Comparison of ENCODE assay signal across 28 cellular contexts in the genomic region with DNA sequence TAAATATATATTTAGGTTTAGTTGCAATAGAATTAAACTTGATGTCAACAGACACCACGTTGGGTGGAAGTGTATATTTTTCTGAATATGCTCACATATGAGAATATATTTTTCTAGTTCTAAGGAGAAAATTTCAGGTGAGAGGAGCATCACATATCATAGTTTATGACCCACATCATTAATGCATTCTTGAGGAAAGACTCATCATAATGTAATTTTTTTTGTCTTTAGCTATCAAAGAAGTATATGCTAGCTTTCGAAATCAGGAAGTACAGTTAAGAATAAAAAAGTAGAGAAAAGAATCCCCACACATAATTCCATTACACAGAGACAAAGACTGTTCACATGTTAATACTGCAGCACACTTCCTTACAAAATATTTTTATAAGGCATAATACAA. TPM values are rescaled to one million over a fixed set of nuclear protein-coding genes. Genes with fewer than 3 reads are reported as not detected.
"Had no signal": no experiment of that assay in that cellular context is flagged by ENCODE, and none has a peak within 500 bp of the region (broad histone marks: within the 10 kb centered on the region; RNA-seq: fewer than 3 reads in every experiment).

No MANE protein-coding gene starts in this region.

- FAIRE-seq: colon, frontal cortex, kidney had no signal

- H3K4me3 ChIP-seq: dorsolateral prefrontal cortex, lung, neural progenitor cell, prostate gland, skin epidermis, spleen, testis, tibial artery had no signal

- H3K9ac ChIP-seq: neural progenitor cell had no signal

- H3K4me2 ChIP-seq: neural progenitor cell had no signal

- DNase-seq: dorsolateral prefrontal cortex; effector CD4-positive, alpha-beta T cell; head of caudate nucleus; kidney; mesenchymal stem cell; midbrain; naive thymus-derived CD4-positive, alpha-beta T cell; right cardiac atrium; spleen; stimulated activated CD4-positive, alpha-beta T cell treated with anti-CD3 and anti-CD28 coated beads, Interleukin-4, amount 100 ng/mL, for 4 hours; stimulated activated naive CD8-positive, alpha-beta T cell treated with anti-CD3 and anti-CD28 coated beads, Interleukin-15, Interleukin-2, amounts not matched to agents 100 U/mL and 50 U/mL, for 24 hours; substantia nigra; testis; tibial artery had no signal

- H2AFZ ChIP-seq: neural progenitor cell had no signal

- H3K36me3 ChIP-seq: neural progenitor cell, prostate gland, spleen, tibial artery had no signal

- H3K4me1 ChIP-seq: prostate gland, spleen, testis, tibial artery had no signal

- H3K9me3 ChIP-seq: prostate gland, spleen, testis, tibial artery had no signal

- ATAC-seq: esophagus mucosa; naive thymus-derived CD4-positive, alpha-beta T cell; right cardiac atrium; stimulated activated memory B cell treated with anti-CD40 and anti-IgM and Interleukin-4, amounts not matched to agents 10 μg/mL and 1 μg/mL and 100 μg/mL, for 72 hours; stimulated activated naive CD8-positive, alpha-beta T cell treated with anti-CD3 and anti-CD28 coated beads, Interleukin-15, Interleukin-2, amounts not matched to agents 100 U/mL and 50 U/mL, for 24 hours had no signal

- H3K27me3 ChIP-seq: neural progenitor cell, testis, tibial artery had no signal

- H3K27ac ChIP-seq: dorsolateral prefrontal cortex, epithelial cell of prostate, neural progenitor cell, prostate gland, skin epidermis, spleen, testis, tibial artery had no signal

RNA-seq across cellular contexts. Expression of a gene that starts 30.4 kb away (rescaled TPM):
- total RNA-seq: cerebellum; dorsolateral prefrontal cortex; esophagus mucosa; fibroblast of lung; frontal cortex; glomerular endothelial cell; naive thymus-derived CD4-positive, alpha-beta T cell; osteocyte; prostate gland; spleen; testis; urinary bladder had no signal
- polyA plus RNA-seq: fibroblast of lung; naive thymus-derived CD4-positive, alpha-beta T cell; right cardiac atrium had no signal
